ENCODE assay signal across 19 cellular contexts in genomic region chr1:12085643-12086260, GRCh38. TPM values are rescaled to one million over a fixed set of nuclear protein-coding genes. Genes with fewer than 3 reads are reported as not detected.
DNase-seq lines count a peak whose midpoint lies in the region; FAIRE-seq and TF ChIP-seq lines count a peak whose summit lies in the region.
"Had no signal": no experiment of that assay in that cellular context is flagged by ENCODE, and none has a peak within 500 bp of the region (broad histone marks: within the 10 kb centered on the region; RNA-seq: fewer than 3 reads in every experiment).

No MANE protein-coding gene starts in this region.

- H2AK5ac ChIP-seq in neuronal stem cell (ENCODE audit: low read depth, low read length): peak overlapping the region; percentile 33

- H3K9ac ChIP-seq in astrocyte (ENCODE audit: low read length) (no peak overlapping the region), neuronal stem cell (ENCODE audit: low read depth, low read length, poor library complexity) (peak overlapping the region; percentile 63)
- H3K9ac ChIP-seq: GM23248, SK-N-SH had no signal

- POLR2A ChIA-PET in CD4-positive, alpha-beta memory T cell (lab: Charles Lee; ENCODE audit: partially characterized antibody): interaction anchor here (0.9 kb wide), 1 partner anchor 176 kb away, joined by 3 read pairs; no protein-coding TSS in a partner anchor

- no peak overlapping the region for H4K91ac ChIP-seq in neuronal stem cell (ENCODE audit: low read depth, low read length, poor library complexity)

- peak overlapping the region in 4 of 7 donors; percentile 36 to 42 (median 40) for H3K27ac Mint-ChIP-seq in CD4-positive, alpha-beta memory T cell
- peak overlapping the region; percentile 66 for H3K27ac Mint-ChIP-seq in astrocyte (ENCODE audit: unreplicated experiment)
- H3K27ac Mint-ChIP-seq: CD4-positive, alpha-beta T cell had no signal

- H2AFZ ChIP-seq in astrocyte (ENCODE audit: low read depth, low read length) (no peak overlapping the region), neuronal stem cell (ENCODE audit: low read length) (no peak overlapping the region)
- H2AFZ ChIP-seq: GM23248 had no signal

- WGBS in neuronal stem cell (ENCODE audit: extremely low coverage in 2 of 2, insufficient read length in 2 of 2, insufficient replicate concordance in 1 of 2), 2 donors: no CpG with 5 or more reads among the region's 14 CpGs

- no peak overlapping the region for H3K4me2 ChIP-seq in astrocyte (ENCODE audit: low read length)
- no peak overlapping the region for H3K4me2 ChIP-seq in neuronal stem cell (ENCODE audit: insufficient read depth, low read length, poor library complexity, severe bottlenecking)
- H3K4me2 ChIP-seq: SK-N-SH had no signal

- H3K4me1 Mint-ChIP-seq in CD4-positive, alpha-beta memory T cell: peaks cover 38 to 57% (median 46%) of the 10 kb centered on the region in 4 donors
- H3K4me1 Mint-ChIP-seq in astrocyte (ENCODE audit: low read depth, unreplicated experiment): peaks cover 1% of the 10 kb centered on the region

- peak overlapping the region in 1 of 8 donors; percentile 30 for H3K4me3 Mint-ChIP-seq in CD4-positive, alpha-beta memory T cell
- H3K4me3 Mint-ChIP-seq in astrocyte (ENCODE audit: unreplicated experiment): no peak overlapping the region
- H3K4me3 Mint-ChIP-seq: CD4-positive, alpha-beta T cell had no signal

- H4K8ac ChIP-seq in neuronal stem cell (ENCODE audit: low read depth, low read length): no peak overlapping the region

- H3K27me3 ChIP-seq in CD4-positive, alpha-beta memory T cell (ENCODE audit: insufficient read depth, low read length): no peaks in the 10 kb centered on the region
- no peaks in the 10 kb centered on the region for H3K27me3 ChIP-seq in astrocyte (ENCODE audit: insufficient read depth, low read length)
- H3K27me3 ChIP-seq in neuronal stem cell (ENCODE audit: control insufficient read depth in 3 of 3, insufficient read depth in 3 of 3, low read depth in 1 of 3, low read length in 3 of 3): peaks cover 0 to 3% (median 0%) of the 10 kb centered on the region in 3 experiments
- H3K27me3 ChIP-seq in breast epithelium: no peaks in the 10 kb centered on the region
- no peaks in the 10 kb centered on the region for H3K27me3 ChIP-seq in Peyer's patch

- H3K4me3 ChIP-seq in CD4-positive, alpha-beta memory T cell (ENCODE audit: low read length in 2 of 2): no peak overlapping the region
- H3K4me3 ChIP-seq in astrocyte (ENCODE audit: insufficient read depth, low read depth, low read length) (no peak overlapping the region), neuronal stem cell (ENCODE audit: low read length in 2 of 2) (no peak overlapping the region), breast epithelium (no peak overlapping the region), Peyer's patch (no peak overlapping the region)
- H3K4me3 ChIP-seq: GM23248 had no signal

- peaks cover 4 to 31% (median 15%) of the 10 kb centered on the region in 8 donors for H3K9me3 Mint-ChIP-seq in CD4-positive, alpha-beta memory T cell
- peaks cover 21% of the 10 kb centered on the region for H3K9me3 Mint-ChIP-seq in astrocyte (ENCODE audit: unreplicated experiment)

- H3K14ac ChIP-seq in neuronal stem cell (ENCODE audit: low read length): no peak overlapping the region

- no peak overlapping the region for H2BK12ac ChIP-seq in neuronal stem cell (ENCODE audit: low read length)

- no peak for DNase-seq in CD4-positive, alpha-beta memory T cell
- DNase-seq in HTR-8/SVneo (ENCODE audit: insufficient read length, low spot score): no peak
- DNase-seq in astrocyte (ENCODE audit: low read depth): no peak
- DNase-seq in neuronal stem cell (ENCODE audit: low spot score): no peak
- DNase-seq in breast epithelium (ENCODE audit: low spot score in 2 of 2): no peak
- no peak for DNase-seq in Peyer's patch
- no peak for DNase-seq in HPDE6-E6E7 (ENCODE audit: extremely low spot score)
- DNase-seq: ACHN; AML-193; CD4-positive, alpha-beta T cell; DMS79; GM23248; KG1; NCI-H1436; NCI-H2029 treated with DMSO at 0.1 percent for 48 hours; NCI-H510A; NCI-H82; SK-N-SH had no signal

- H2BK15ac ChIP-seq in neuronal stem cell (ENCODE audit: low read length): no peak overlapping the region

- H3K79me2 ChIP-seq in astrocyte (ENCODE audit: insufficient read depth, low read length): no peaks in the 10 kb centered on the region

- H3K23ac ChIP-seq in neuronal stem cell (ENCODE audit: low read depth, low read length, poor library complexity): no peak overlapping the region

- H3K27me3 Mint-ChIP-seq in CD4-positive, alpha-beta memory T cell: no peaks in the 10 kb centered on the region
- peaks cover 11% of the 10 kb centered on the region for H3K27me3 Mint-ChIP-seq in astrocyte (ENCODE audit: low read depth, unreplicated experiment)
- H3K27me3 Mint-ChIP-seq: CD4-positive, alpha-beta T cell had no signal

- H3K36me3 ChIP-seq in CD4-positive, alpha-beta memory T cell (ENCODE audit: insufficient read depth, low read length): no peaks in the 10 kb centered on the region
- H3K36me3 ChIP-seq in astrocyte (ENCODE audit: insufficient read depth, low read length) (no peaks in the 10 kb centered on the region), neuronal stem cell (replicated peaks in 1 of 2; ENCODE audit: control insufficient read depth in 2 of 2, insufficient read depth in 2 of 2, low read length in 2 of 2) (no peaks in the 10 kb centered on the region), breast epithelium (no peaks in the 10 kb centered on the region), Peyer's patch (no peaks in the 10 kb centered on the region)

- no peaks in the 10 kb centered on the region for H3K79me1 ChIP-seq in neuronal stem cell (ENCODE audit: low read depth, low read length)

- H3K4me1 ChIP-seq in CD4-positive, alpha-beta memory T cell (ENCODE audit: insufficient read depth, low read length): peaks cover 52% of the 10 kb centered on the region
- H3K4me1 ChIP-seq in astrocyte (ENCODE audit: insufficient read depth, low read length) (no peaks in the 10 kb centered on the region), neuronal stem cell (ENCODE audit: control insufficient read depth in 2 of 2, insufficient read depth in 1 of 2, low read depth in 1 of 2, low read length in 2 of 2) (no peaks in the 10 kb centered on the region), breast epithelium (no peaks in the 10 kb centered on the region), Peyer's patch (peaks cover 0 to 15% (median 4%) of the 10 kb centered on the region in 4 donors)

- no peaks in the 10 kb centered on the region for H4K20me1 ChIP-seq in astrocyte (ENCODE audit: insufficient read depth, low read length)

- intact Hi-C loops in CD4-positive, alpha-beta memory T cell (cut with micrococcal nuclease): no loop called here
- intact Hi-C loops in breast epithelium (cut with DNase I; ENCODE audit: low total_unique reads): no loop called here

- CTCF ChIA-PET in CD4-positive, alpha-beta memory T cell (lab: Charles Lee; ENCODE audit: partially characterized antibody): no interaction called here

- FAIRE-seq in HTR-8/SVneo (lab: Jason Lieb, UNC): peak; percentile 40
- FAIRE-seq in astrocyte (lab: Jason Lieb, UNC): no peak
- FAIRE-seq: D721Med had no signal

- TF ChIP-seq POLR2A in breast epithelium (IDR thresholded peaks at IDR 0.05) (no peak), Peyer's patch (IDR thresholded peaks at IDR 0.05) (no peak)

- H3K18ac ChIP-seq in neuronal stem cell (ENCODE audit: low read length): no peak overlapping the region

- H3K27ac ChIP-seq in CD4-positive, alpha-beta memory T cell (ENCODE audit: low read depth, low read length): no peak overlapping the region
- no peak overlapping the region for H3K27ac ChIP-seq in astrocyte (ENCODE audit: low read depth, low read length)
- no peak overlapping the region for H3K27ac ChIP-seq in neuronal stem cell (replicated peaks; ENCODE audit: low read length)
- no peak overlapping the region for H3K27ac ChIP-seq in breast epithelium
- H3K27ac ChIP-seq in Peyer's patch: no peak overlapping the region
- H3K27ac ChIP-seq: GM23248 had no signal

- TF ChIP-seq CTCF in astrocyte (IDR thresholded peaks at IDR 0.05; ENCODE audit: insufficient read depth, low read depth, low read length): no peak
- no peak for TF ChIP-seq CTCF in breast epithelium (IDR thresholded peaks at IDR 0.05)
- no peak for TF ChIP-seq CTCF in Peyer's patch (IDR thresholded peaks at IDR 0.05)

- H3K36me3 Mint-ChIP-seq in CD4-positive, alpha-beta memory T cell: peaks cover 2 to 9% of the 10 kb centered on the region in 2 donors
- no peaks in the 10 kb centered on the region for H3K36me3 Mint-ChIP-seq in astrocyte (ENCODE audit: low read depth, unreplicated experiment)

- H2BK120ac ChIP-seq in neuronal stem cell (ENCODE audit: low read depth, low read length): no peak overlapping the region

- H3K4ac ChIP-seq in neuronal stem cell (ENCODE audit: low read length): no peak overlapping the region

- H2BK5ac ChIP-seq in neuronal stem cell (ENCODE audit: low read length): no peak overlapping the region

- no peaks in the 10 kb centered on the region for H3K9me3 ChIP-seq in CD4-positive, alpha-beta memory T cell (ENCODE audit: control insufficient read depth in 1 of 2, low read length in 2 of 2)
- H3K9me3 ChIP-seq in astrocyte (ENCODE audit: insufficient read depth, low read depth, low read length) (peaks cover 3% of the 10 kb centered on the region), neuronal stem cell (replicated peaks in 1 of 2; ENCODE audit: control insufficient read depth in 2 of 2, insufficient read depth in 1 of 2, low read depth in 1 of 2, low read length in 2 of 2) (peaks cover 0 to 10% of the 10 kb centered on the region in 2 donors), breast epithelium (peaks cover 0 to 5% of the 10 kb centered on the region in 2 donors), Peyer's patch (peaks cover 0 to 6% (median 3%) of the 10 kb centered on the region in 4 donors)
- H3K9me3 ChIP-seq: SK-N-SH had no signal

RNA-seq across cellular contexts. Expression of gene TNFRSF8, which starts 22.6 kb away (rescaled TPM):
- not detected for total RNA-seq in CD4-positive, alpha-beta memory T cell
- polyA plus RNA-seq in CD4-positive, alpha-beta memory T cell: not detected
- total RNA-seq in astrocyte: 0.16 and 0.22 TPM in 2 replicates
- 0.01 TPM for polyA plus RNA-seq in neuronal stem cell (2013, experiment 1 of 2)
- polyA plus RNA-seq in neuronal stem cell (2013, experiment 2 of 2): 0.01 TPM
- total RNA-seq in breast epithelium: 1 to 10 TPM in 2 of 3 donors, under 1 TPM in 1; 0.88 to 2.3 (median 1.6) TPM
- total RNA-seq in Peyer's patch: not detected
- total RNA-seq: GM23248 had no signal
